Comparison of ENCODE assay signal across 24 cellular contexts in the genomic region with DNA sequence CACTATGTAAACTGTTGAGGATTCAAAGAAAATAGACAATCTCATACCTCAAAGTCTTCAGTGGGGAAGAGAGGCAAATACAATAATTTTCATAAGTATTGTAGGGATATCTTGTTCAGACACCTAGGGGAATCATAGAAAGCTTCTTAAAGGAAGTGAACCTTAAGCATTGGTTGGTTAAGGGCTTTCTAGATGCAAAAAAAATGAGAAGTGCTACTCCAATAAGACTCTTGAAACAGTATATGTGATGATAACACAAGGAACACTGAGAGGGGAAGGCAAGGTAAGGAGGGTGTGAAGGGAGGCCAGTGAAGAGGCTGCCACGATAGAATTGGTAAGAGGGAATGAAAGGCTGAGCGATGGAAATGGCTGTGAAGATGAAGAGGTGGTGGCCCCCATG.
DNase-seq lines count a peak whose midpoint lies in the region; TF ChIP-seq lines count a peak whose summit lies in the region.
"Had no signal": no experiment of that assay in that cellular context is flagged by ENCODE, and none has a peak within 500 bp of the region (broad histone marks: within the 10 kb centered on the region; RNA-seq: fewer than 3 reads in every experiment).

No MANE protein-coding gene starts in this region.

- no peak overlapping the region for H3K4me3 ChIP-seq in Karpas-422 (ENCODE audit: low read length)
- H3K4me3 ChIP-seq: esophagus muscularis mucosa, testis, uterus had no signal

- no peaks in the 10 kb centered on the region for H3K36me3 ChIP-seq in Karpas-422 (ENCODE audit: insufficient read depth, low read length)
- H3K36me3 ChIP-seq: esophagus muscularis mucosa, uterus had no signal

- peaks cover 40% of the 10 kb centered on the region for H3K4me1 Mint-ChIP-seq in activated CD4-positive, alpha-beta T cell treated with anti-CD3 and anti-CD28 coated beads, Interleukin-2, amount 10 ng/mL, durations not matched to agents 7 days and 5 days
- H3K4me1 Mint-ChIP-seq in mesothelial cell of epicardium, result peaks cover 26% of the 10 kb centered on the region

- no peak overlapping the region for H3K4me3 Mint-ChIP-seq in activated CD4-positive, alpha-beta T cell treated with anti-CD3 and anti-CD28 coated beads, Interleukin-2, amount 10 ng/mL, durations not matched to agents 7 days and 5 days
- no peak overlapping the region for H3K4me3 Mint-ChIP-seq in mesothelial cell of epicardium
- H3K4me3 Mint-ChIP-seq: naive thymus-derived CD8-positive, alpha-beta T cell; stimulated activated memory B cell treated with anti-CD40 and anti-IgM and Interleukin-4, amounts not matched to agents 10 μg/mL and 1 μg/mL and 100 μg/mL, for 72 hours; T-helper 17 cell had no signal

- no peak overlapping the region for H3K4me2 ChIP-seq in Karpas-422 (ENCODE audit: low read depth, low read length, poor library complexity, severe bottlenecking)

- no peaks in the 10 kb centered on the region for H3K9me2 ChIP-seq in Karpas-422 (replicated peaks; ENCODE audit: insufficient read depth, low read length)
- H3K9me2 ChIP-seq: SK-N-SH had no signal

- peaks cover 10% of the 10 kb centered on the region for H3K9me3 Mint-ChIP-seq in activated CD4-positive, alpha-beta T cell treated with anti-CD3 and anti-CD28 coated beads, Interleukin-2, amount 10 ng/mL, durations not matched to agents 7 days and 5 days
- peaks cover 6% of the 10 kb centered on the region for H3K9me3 Mint-ChIP-seq in mesothelial cell of epicardium
- H3K9me3 Mint-ChIP-seq: brain had no signal

- CTCF ChIA-PET in activated CD4-positive, alpha-beta T cell treated with anti-CD3 and anti-CD28 coated beads, Interleukin-2, amount 10 ng/mL, durations not matched to agents 7 days and 5 days (lab: Charles Lee), result interaction anchor here (1.1 to 1.2 kb wide), 2 partner anchors 90 to 291 kb away, joined by 3 read pairs; no protein-coding TSS in a partner anchor
- CTCF ChIA-PET in RWPE1 (lab: Yijun Ruan, JAX), result interaction anchor here (0.6 to 1.7 kb wide), 2 partner anchors 8 to 611 kb away, joined by 3 to 6 read pairs; no protein-coding TSS in a partner anchor

- no peaks in the 10 kb centered on the region for H3K27me3 Mint-ChIP-seq in activated CD4-positive, alpha-beta T cell treated with anti-CD3 and anti-CD28 coated beads, Interleukin-2, amount 10 ng/mL, durations not matched to agents 7 days and 5 days
- no peaks in the 10 kb centered on the region for H3K27me3 Mint-ChIP-seq in mesothelial cell of epicardium (ENCODE audit: low read depth)
- H3K27me3 Mint-ChIP-seq: naive thymus-derived CD8-positive, alpha-beta T cell; T-helper 17 cell had no signal

- no peak overlapping the region for H2AFZ ChIP-seq in Karpas-422 (ENCODE audit: low read length)

- H3K27ac ChIP-seq in Karpas-422 (ENCODE audit: low read length) (no peak overlapping the region), RWPE1 (peak overlapping the region; percentile 95)
- H3K27ac ChIP-seq: esophagus muscularis mucosa, testis had no signal

- H3K9ac ChIP-seq in Karpas-422 (ENCODE audit: low read length), result no peak overlapping the region
- H3K9ac ChIP-seq: SK-N-SH had no signal

- no peaks in the 10 kb centered on the region for H3K79me2 ChIP-seq in Karpas-422 (ENCODE audit: low read length)

- DNase-seq in activated CD4-positive, alpha-beta T cell treated with anti-CD3 and anti-CD28 coated beads, Interleukin-2, amount 10 ng/mL, durations not matched to agents 7 days and 5 days, result no peak
- DNase-seq in activated CD4-positive, alpha-beta T cell treated with anti-CD3 and anti-CD28 coated beads for 4 hours, result no peak
- DNase-seq in Karpas-422 (peak; percentile 56), RWPE1 (ENCODE audit: low spot score) (no peak), mesothelial cell of epicardium (ENCODE audit: low spot score in 2 of 2, unreplicated experiment in 2 of 2) (no peak), globus pallidus (ENCODE audit: low spot score) (no peak), SK-N-DZ (ENCODE audit: low spot score) (no peak), GDM1 (lab: John Stamatoyannopoulos, UW) (no peak)
- DNase-seq: activated CD4-positive, alpha-beta T cell treated with anti-CD3 and anti-CD28 coated beads, Interleukin-2, amount 50 U/mL, for 4 hours; activated CD8-positive, alpha-beta memory T cell treated with anti-CD3 and anti-CD28 coated beads, Interleukin-2, amount 50 U/mL, for 48 hours; effector memory CD4-positive, alpha-beta T cell; hypothalamus; left ventricle myocardium superior; midbrain; naive thymus-derived CD8-positive, alpha-beta T cell; NCI-H2081; SK-N-SH; stimulated activated CD4-positive, alpha-beta T cell treated with anti-CD3 and anti-CD28 coated beads, Interleukin-4, amount 100 ng/mL, for 1 hour; T-helper 17 cell; testis; uterus had no signal

- H3K27ac Mint-ChIP-seq in activated CD4-positive, alpha-beta T cell treated with anti-CD3 and anti-CD28 coated beads, Interleukin-2, amount 10 ng/mL, durations not matched to agents 7 days and 5 days, result peak overlapping the region; percentile 3
- H3K27ac Mint-ChIP-seq in mesothelial cell of epicardium, result peak overlapping the region; percentile 66
- H3K27ac Mint-ChIP-seq: stimulated activated memory B cell treated with anti-CD40 and anti-IgM and Interleukin-4, amounts not matched to agents 10 μg/mL and 1 μg/mL and 100 μg/mL, for 72 hours; T-helper 17 cell had no signal

- no peaks in the 10 kb centered on the region for H3K27me3 ChIP-seq in Karpas-422 (ENCODE audit: low read length)
- H3K27me3 ChIP-seq: esophagus muscularis mucosa, testis, uterus had no signal

- POLR2A ChIA-PET in activated CD4-positive, alpha-beta T cell treated with anti-CD3 and anti-CD28 coated beads, Interleukin-2, amount 10 ng/mL, durations not matched to agents 7 days and 5 days (lab: Charles Lee), result no interaction called here
- POLR2A ChIA-PET in RWPE1 (lab: Yijun Ruan, JAX; ENCODE audit: low non-redundant PET), result no interaction called here

- TF ChIP-seq CTCF in RWPE1 (conservative IDR thresholded peaks at IDR 0.05; ENCODE audit: low read depth), result no peak
- TF ChIP-seq CTCF in mesothelial cell of epicardium (IDR thresholded peaks at IDR 0.05; ENCODE audit: unreplicated experiment), result no peak

- H3K9me3 ChIP-seq in Karpas-422 (ENCODE audit: low read length), result no peaks in the 10 kb centered on the region
- H3K9me3 ChIP-seq: esophagus muscularis mucosa, SK-N-SH, testis, uterus had no signal

- peaks cover 8% of the 10 kb centered on the region for H3K36me3 Mint-ChIP-seq in activated CD4-positive, alpha-beta T cell treated with anti-CD3 and anti-CD28 coated beads, Interleukin-2, amount 10 ng/mL, durations not matched to agents 7 days and 5 days (ENCODE audit: low read depth)
- H3K36me3 Mint-ChIP-seq in mesothelial cell of epicardium, result no peaks in the 10 kb centered on the region
- H3K36me3 Mint-ChIP-seq: brain; naive thymus-derived CD8-positive, alpha-beta T cell had no signal

- no peaks in the 10 kb centered on the region for H3K4me1 ChIP-seq in Karpas-422 (ENCODE audit: low read length)
- H3K4me1 ChIP-seq: testis had no signal

- H4K20me1 ChIP-seq in Karpas-422 (ENCODE audit: insufficient read depth, low read depth, low read length), result no peaks in the 10 kb centered on the region
